ENCODE assay signal across 9 cellular contexts in the genomic region with DNA sequence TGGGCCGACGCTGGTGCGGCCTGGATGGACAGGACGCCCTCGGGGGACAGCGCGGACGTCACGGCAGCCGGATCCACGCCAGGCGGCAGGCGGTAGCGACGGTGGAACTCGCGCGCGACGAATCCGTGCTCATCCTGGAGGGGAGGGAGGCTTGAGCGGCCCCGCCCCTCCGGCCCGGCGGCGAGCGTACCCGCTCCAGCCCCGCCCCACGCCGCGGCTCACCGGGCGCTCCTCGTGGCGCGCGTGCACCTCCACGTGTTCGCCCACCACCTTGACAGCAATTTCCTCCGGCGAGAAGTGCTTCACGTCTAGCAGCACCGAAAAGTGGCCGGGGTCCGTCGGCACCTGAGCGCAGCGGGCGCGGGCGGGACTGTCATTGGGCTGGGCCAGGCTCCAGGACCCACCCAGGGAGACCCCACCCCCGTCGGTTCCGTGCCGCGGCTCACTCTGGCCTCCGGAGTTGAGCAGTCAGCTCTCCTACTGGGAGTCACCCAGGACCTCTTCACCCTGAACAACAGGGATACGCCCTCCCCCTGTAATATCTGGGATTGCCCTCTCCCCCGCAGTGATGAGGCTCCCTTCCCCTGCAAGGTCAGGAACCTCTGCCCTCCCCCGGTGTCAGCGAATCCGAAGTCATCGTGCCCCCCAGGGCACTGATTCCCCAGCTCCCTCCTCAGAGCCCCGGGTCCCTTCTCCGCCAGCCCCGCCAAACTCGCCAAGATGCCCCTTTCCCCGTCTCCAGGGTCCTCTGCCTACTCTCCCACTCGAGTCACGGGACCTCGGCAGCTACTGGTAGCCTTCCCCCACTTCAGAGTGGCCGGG. TPM values are rescaled to one million over a fixed set of nuclear protein-coding genes. Genes with fewer than 3 reads are reported as not detected.
A peak's percentile ranks its signal among the peaks of the same experiment; 100 is the strongest.
DNase-seq lines count a peak whose midpoint lies in the region; ATAC-seq and TF ChIP-seq lines count a peak whose summit lies in the region.
"Had no signal": no experiment of that assay in that cellular context is flagged by ENCODE, and none has a peak within 500 bp of the region (broad histone marks: within the 10 kb centered on the region; RNA-seq: fewer than 3 reads in every experiment).

No MANE protein-coding gene starts in this region.

- intact Hi-C loops in right lobe of liver (cut with DNase I): no loop called here

- H3K9me3 ChIP-seq in right lobe of liver (no peaks in the 10 kb centered on the region), HAP-1 (no peaks in the 10 kb centered on the region)

- 28% methylated on average over 10 of the region's 74 CpGs for WGBS in right lobe of liver (ENCODE audit: insufficient coverage, low coverage, low lambda C conversion rate, missing lambda C conversion rate)

- DNase-seq in NCI-H146 (lab: John Stamatoyannopoulos, UW) (peak; percentile 28), NCI-H146 treated with DMSO at 0.1 percent for 48 hours (lab: John Stamatoyannopoulos, UW; ENCODE audit: unreplicated experiment) (no peak), brain microvascular endothelial cell (peak; percentile 26), right lobe of liver (peak in 2 of 3 donors; percentile 53 to 69), HAP-1 (ENCODE audit: low spot score in 2 of 2) (no peak)
- peak; percentile 59 for DNase-seq in stimulated activated CD8-positive, alpha-beta memory T cell treated with anti-CD3 and anti-CD28 coated beads, Interleukin-4, amount 100 ng/mL, for 48 hours

- in situ Hi-C loops in brain microvascular endothelial cell (cut with HindIII; ENCODE audit: low pct_ligation_motif_present, low sequenced_read_pairs) (no loop called here), HAP-1 (cut with MboI; ENCODE audit: low sequenced_read_pairs) (no loop called here)

- H3K27me3 ChIP-seq in brain microvascular endothelial cell (replicated peaks): no peaks in the 10 kb centered on the region
- no peaks in the 10 kb centered on the region for H3K27me3 ChIP-seq in right lobe of liver
- H3K27me3 ChIP-seq in HAP-1 (ENCODE audit: low read depth): no peaks in the 10 kb centered on the region

- no peak for TF ChIP-seq POLR2A in right lobe of liver (IDR thresholded peaks at IDR 0.05)

- H3K4me3 ChIP-seq in brain microvascular endothelial cell (ENCODE audit: low read depth, low read length): peak overlapping the region; percentile 98
- H3K4me3 ChIP-seq in right lobe of liver: peak overlapping the region in 1 of 3 donors; percentile 97
- no peak overlapping the region for H3K4me3 ChIP-seq in HAP-1

- H3K4me1 ChIP-seq in right lobe of liver: peaks cover 0 to 18% (median 9%) of the 10 kb centered on the region in 4 donors
- H3K4me1 ChIP-seq in HAP-1: peaks cover 6% of the 10 kb centered on the region; the same call in 1 of the 2 replicates

- TF ChIP-seq CTCF in brain microvascular endothelial cell (IDR thresholded peaks at IDR 0.05; ENCODE audit: low read depth, low read length, missing control alignments) (no peak), right lobe of liver (IDR thresholded peaks at IDR 0.05) (no peak)

- H3K27ac ChIP-seq in brain microvascular endothelial cell (peak overlapping the region; percentile 88), right lobe of liver (peak overlapping the region; percentile 53 to 62 (median 54))

- ATAC-seq in right lobe of liver (peak in 1 of 4 donors; percentile 7), GM21737 (IDR thresholded peaks at IDR 0.05; ENCODE audit: unreplicated experiment) (no peak), GM18870 (IDR thresholded peaks at IDR 0.05; ENCODE audit: unreplicated experiment) (no peak)

- H3K36me3 ChIP-seq in brain microvascular endothelial cell (replicated peaks) (peaks cover 24% of the 10 kb centered on the region), right lobe of liver (peaks cover 0 to 13% (median 5%) of the 10 kb centered on the region in 4 donors), HAP-1 (replicated peaks) (peaks cover 10% of the 10 kb centered on the region)

RNA-seq across cellular contexts. Expression of gene HSPB6, which starts 1.1 kb away (rescaled TPM):
- total RNA-seq in right lobe of liver: 1 to 10 TPM; 2.6 to 6.0 (median 4.5) TPM
- total RNA-seq: RPMI7951 had no signal

RNA-seq across cellular contexts. Expression of gene PROSER3, which starts 2.2 kb away (rescaled TPM):
- total RNA-seq in right lobe of liver: 1 to 10 TPM; 3.9 to 5.5 (median 4.7) TPM

RNA-seq across cellular contexts. Expression of gene LIN37, which starts 7.4 kb away (rescaled TPM):
- total RNA-seq in right lobe of liver: 1 to 10 TPM; 3.2 to 8.2 (median 4.9) TPM

RNA-seq across cellular contexts. Expression of gene PSENEN, which starts 10.3 kb away (rescaled TPM):
- 10 to 100 TPM; 24.2 to 42.9 (median 35.8) TPM for total RNA-seq in right lobe of liver

RNA-seq across cellular contexts. Expression of gene U2AF1L4, which starts 10.5 kb away (rescaled TPM):
- 10 to 100 TPM; 11.3 to 19.9 (median 17.5) TPM for total RNA-seq in right lobe of liver

Comparison
In these comparisons a context has a peak if more than half of its experiments do, and no peak if none do; other contexts are left out.
1. DNase-seq: peak in NCI-H146 (single experiment), brain microvascular endothelial cell (single experiment), right lobe of liver (2 of 3) and stimulated activated CD8-positive, alpha-beta memory T cell treated with anti-CD3 and anti-CD28 coated beads, Interleukin-4, amount 100 ng/mL, for 48 hours (single experiment); none in NCI-H146 treated with DMSO at 0.1 percent for 48 hours (single experiment) and HAP-1 (0 of 2).